ENCODE assay signal across 14 cellular contexts in genomic region chr11:111633248-111633647, GRCh38. TPM values are rescaled to one million over a fixed set of nuclear protein-coding genes. Genes with fewer than 3 reads are reported as not detected.
A peak's percentile ranks its signal among the peaks of the same experiment; 100 is the strongest.
DNase-seq lines count a peak whose midpoint lies in the region; ATAC-seq and TF ChIP-seq lines count a peak whose summit lies in the region.
"Had no signal": no experiment of that assay in that cellular context is flagged by ENCODE, and none has a peak within 500 bp of the region (broad histone marks: within the 10 kb centered on the region; RNA-seq: fewer than 3 reads in every experiment).

No MANE protein-coding gene starts in this region.

- H3K27ac ChIP-seq in GM23338 (ENCODE audit: low read depth) (peak overlapping the region; percentile 58; the same call in 1 of the 2 replicates), dorsolateral prefrontal cortex (peak overlapping the region in 52 of 59 donors; percentile 6 to 92 (median 79)), psoas muscle (peak overlapping the region; percentile 56), trophoblast cell (ENCODE audit: low read depth, low read length) (no peak overlapping the region)

- no peak overlapping the region for H2AK5ac ChIP-seq in trophoblast cell (ENCODE audit: low read length)

- intact Hi-C loops in dorsolateral prefrontal cortex (cut with DNase I) (no loop called here), psoas muscle (cut with DNase I) (loop anchor here in 1 of 2 donors (5.0 kb wide), 1 partner anchor 34 kb away; no protein-coding TSS in a partner anchor)

- 73 to 79% (median 73%) methylated on average over 3 of the region's 3 CpGs for WGBS in psoas muscle, 3 donors
- WGBS in trophoblast cell (ENCODE audit: extremely low coverage, insufficient coverage, insufficient read length), result no CpG with 5 or more reads among the region's 3 CpGs

- peaks cover 7% of the 10 kb centered on the region; the same call in 1 of the 2 replicates for H3K4me1 ChIP-seq in GM23338 (ENCODE audit: insufficient read depth)
- H3K4me1 ChIP-seq in psoas muscle, result peaks cover 52% of the 10 kb centered on the region
- peaks cover 0 to 9% of the 10 kb centered on the region in 2 experiments for H3K4me1 ChIP-seq in trophoblast cell (ENCODE audit: control insufficient read depth in 1 of 2, insufficient read depth in 2 of 2, low read length in 2 of 2)

- no peak overlapping the region for H2BK120ac ChIP-seq in trophoblast cell (ENCODE audit: insufficient read depth, low read length, poor library complexity)

- H3K4me3 ChIP-seq in GM23338 (no peak overlapping the region), dorsolateral prefrontal cortex (no peak overlapping the region), psoas muscle (no peak overlapping the region), trophoblast cell (ENCODE audit: low read depth, low read length) (no peak overlapping the region)
- H3K4me3 ChIP-seq: GM23248 had no signal

- H3K9me3 ChIP-seq in psoas muscle (no peaks in the 10 kb centered on the region), trophoblast cell (ENCODE audit: insufficient read depth, low read depth, low read length) (no peaks in the 10 kb centered on the region)

- no peaks in the 10 kb centered on the region for H3K36me3 ChIP-seq in GM23338 (ENCODE audit: insufficient read depth)
- H3K36me3 ChIP-seq in psoas muscle (ENCODE audit: insufficient read depth in 1 of 2, low read depth in 1 of 2), result peaks cover 0 to 11% of the 10 kb centered on the region in 2 donors
- H3K36me3 ChIP-seq in trophoblast cell (ENCODE audit: control insufficient read depth in 1 of 2, insufficient read depth in 2 of 2, low read length in 2 of 2), result no peaks in the 10 kb centered on the region

- no peak overlapping the region for H3K23ac ChIP-seq in trophoblast cell (ENCODE audit: low read length)

- H3K4me2 ChIP-seq in GM23338, result no peak overlapping the region
- H3K4me2 ChIP-seq in trophoblast cell (ENCODE audit: low read length), result no peak overlapping the region

- no peaks in the 10 kb centered on the region for H3F3A ChIP-seq in GM23338 (replicated peaks; ENCODE audit: low read depth)

- no peaks in the 10 kb centered on the region for H3K9me3 Mint-ChIP-seq in GM23338
- H3K9me3 Mint-ChIP-seq: CD4-positive, alpha-beta T cell; stimulated activated naive B cell treated with anti-CD40 and anti-IgM and Interleukin-4, amounts not matched to agents 10 μg/mL and 1 μg/mL and 100 μg/mL, for 72 hours had no signal

- H3K79me1 ChIP-seq in trophoblast cell (ENCODE audit: low read length), result no peaks in the 10 kb centered on the region

- H3K27me3 ChIP-seq in GM23338 (ENCODE audit: insufficient read depth) (no peaks in the 10 kb centered on the region), dorsolateral prefrontal cortex (no peaks in the 10 kb centered on the region), psoas muscle (ENCODE audit: insufficient read depth in 3 of 3, low read length in 2 of 3) (no peaks in the 10 kb centered on the region), trophoblast cell (ENCODE audit: insufficient read depth, low read length) (no peaks in the 10 kb centered on the region)

- no peak for TF ChIP-seq CTCF in GM23338 (conservative IDR thresholded peaks at IDR 0.05; ENCODE audit: low read depth in 2 of 2)
- no peak for TF ChIP-seq CTCF in dorsolateral prefrontal cortex (IDR thresholded peaks at IDR 0.05 in 54 of 56, conservative IDR thresholded peaks at IDR 0.05 in 2 of 56; ENCODE audit: low read depth in 1 of 56, partially characterized antibody in 56 of 56)
- TF ChIP-seq CTCF in psoas muscle (IDR thresholded peaks at IDR 0.05), result no peak

- peaks cover 23% of the 10 kb centered on the region for H3K4me1 Mint-ChIP-seq in GM23338

- H2AFZ ChIP-seq in GM23338 (no peak overlapping the region), trophoblast cell (ENCODE audit: insufficient read depth, low read length, poor library complexity) (no peak overlapping the region)
- H2AFZ ChIP-seq: GM23248 had no signal

- no peak overlapping the region for H3K18ac ChIP-seq in trophoblast cell (ENCODE audit: low read length)

- H3K9ac ChIP-seq in trophoblast cell (ENCODE audit: low read length), result no peak overlapping the region
- H3K9ac ChIP-seq: GM23248 had no signal

- ATAC-seq in GM23338, result no peak
- ATAC-seq in psoas muscle, result no peak
- ATAC-seq in GM18867 (IDR thresholded peaks at IDR 0.05; ENCODE audit: unreplicated experiment), result no peak
- ATAC-seq: left cardiac atrium; stimulated activated naive B cell treated with anti-CD40 and anti-IgM and Interleukin-4, amounts not matched to agents 10 μg/mL and 1 μg/mL and 100 μg/mL, for 72 hours had no signal

- no peak overlapping the region for H3K4me3 Mint-ChIP-seq in GM23338
- H3K4me3 Mint-ChIP-seq: CD4-positive, alpha-beta T cell; stimulated activated naive B cell treated with anti-CD40 and anti-IgM and Interleukin-4, amounts not matched to agents 10 μg/mL and 1 μg/mL and 100 μg/mL, for 72 hours had no signal

- no peaks in the 10 kb centered on the region for H3K27me3 Mint-ChIP-seq in GM23338 (ENCODE audit: insufficient read depth, low read depth, poor library complexity)
- H3K27me3 Mint-ChIP-seq: CD4-positive, alpha-beta T cell; stimulated activated naive B cell treated with anti-CD40 and anti-IgM and Interleukin-4, amounts not matched to agents 10 μg/mL and 1 μg/mL and 100 μg/mL, for 72 hours had no signal

- no peak overlapping the region for H4K12ac ChIP-seq in trophoblast cell (ENCODE audit: low read depth, low read length)

- H4K20me1 ChIP-seq in GM23338 (replicated peaks; ENCODE audit: insufficient read depth), result no peaks in the 10 kb centered on the region

- no peak for DNase-seq in GM23338 (ENCODE audit: low spot score)
- peak; percentile 51 for DNase-seq in NCI-H2196 treated with DMSO at 0.1 percent for 48 hours (lab: John Stamatoyannopoulos, UW; ENCODE audit: unreplicated experiment)
- DNase-seq in dorsolateral prefrontal cortex, result no peak
- no peak for DNase-seq in psoas muscle
- no peak for DNase-seq in stimulated activated CD8-positive, alpha-beta memory T cell treated with anti-CD3 and anti-CD28 coated beads, Interleukin-4, amount 100 ng/mL, for 48 hours
- DNase-seq in trophoblast cell, result no peak
- no peak for DNase-seq in central memory CD4-positive, alpha-beta T cell
- DNase-seq: activated CD8-positive, alpha-beta memory T cell treated with anti-CD3 and anti-CD28 coated beads, Interleukin-2, amount 50 U/mL, for 4 hours; CD4-positive, alpha-beta T cell; left cardiac atrium; OCI-M1; stimulated activated naive B cell treated with anti-CD40 and anti-IgM and Interleukin-4, amounts not matched to agents 10 μg/mL and 1 μg/mL and 100 μg/mL, for 72 hours had no signal

- no peak overlapping the region for H3K4ac ChIP-seq in trophoblast cell (ENCODE audit: low read depth, low read length)

- no peaks in the 10 kb centered on the region for H3K79me2 ChIP-seq in GM23338 (replicated peaks; ENCODE audit: insufficient read depth)
- H3K79me2 ChIP-seq in trophoblast cell (ENCODE audit: control insufficient read depth, insufficient read depth, low read length, poor library complexity), result no peaks in the 10 kb centered on the region

- no peak overlapping the region for H2BK5ac ChIP-seq in trophoblast cell (ENCODE audit: low read depth, low read length, poor library complexity)

- no peak overlapping the region for H4K91ac ChIP-seq in trophoblast cell (ENCODE audit: low read depth, low read length)

- H3K14ac ChIP-seq in trophoblast cell (ENCODE audit: low read length), result no peak overlapping the region

- H3K36me3 Mint-ChIP-seq in GM23338 (ENCODE audit: low read depth), result no peaks in the 10 kb centered on the region

- H2BK12ac ChIP-seq in trophoblast cell (ENCODE audit: low read length), result no peak overlapping the region

- no peak overlapping the region for H4K8ac ChIP-seq in trophoblast cell (ENCODE audit: low read depth, low read length)

- no peaks in the 10 kb centered on the region for H3K9me2 ChIP-seq in GM23338 (ENCODE audit: insufficient read depth)

- no peak overlapping the region for H3K27ac Mint-ChIP-seq in GM23338
- H3K27ac Mint-ChIP-seq: CD4-positive, alpha-beta T cell; stimulated activated naive B cell treated with anti-CD40 and anti-IgM and Interleukin-4, amounts not matched to agents 10 μg/mL and 1 μg/mL and 100 μg/mL, for 72 hours had no signal

TF ChIP-seq in GM23338, 12 proteins besides CTCF, POLR2A, EP300 and RAD21 (continues in another document):
- TF ChIP-seq EZH2 (IDR thresholded peaks at IDR 0.05; ENCODE audit: low read depth, unreplicated experiment) (no peak), POLR2AphosphoS5 (IDR thresholded peaks at IDR 0.05; ENCODE audit: low read depth) (no peak)

RNA-seq across cellular contexts. Expression of gene SIK2, which starts 31.0 kb away (rescaled TPM):
- total RNA-seq in GM23338 (2014; rRNA removed; shearing (Covaris generic)), result 6.6 and 6.7 TPM in 2 replicates
- 2.3 and 2.6 TPM in 2 replicates for polyA plus RNA-seq in GM23338 (2016; fragmentation: Nextera tagmentation; extraction: Ambion mirVana)
- 10 to 100 TPM; 33.1 to 72.4 (median 50.6) TPM for total RNA-seq in dorsolateral prefrontal cortex
- total RNA-seq in psoas muscle, result 10 to 100 TPM; 20.5 to 69.6 (median 34.9) TPM
- 10 to 100 TPM in 2 of 3 donors, 1 to 10 TPM in 1; 9.0 to 30.4 (median 26.6) TPM for polyA plus RNA-seq in psoas muscle
- polyA plus RNA-seq in trophoblast cell (2013), result 6.7 and 6.9 TPM in 2 replicates
